13 cellular contexts compared by ENCODE assay signal in genomic region chr1:246971969-246972368, GRCh38.
"Had no signal": no experiment of that assay in that cellular context is flagged by ENCODE, and none has a peak within 500 bp of the region (broad histone marks: within the 10 kb centered on the region; RNA-seq: fewer than 3 reads in every experiment).

No MANE protein-coding gene starts in this region.

- DNase-seq: MV-4-11, NCI-H1048, NCI-H1105, NCI-H1436 treated with DMSO at 0.1 percent for 48 hours, NCI-H187 treated with DMSO at 0.1 percent for 48 hours, NCI-H446 treated with DMSO at 0.1 percent for 48 hours, NCI-H510A treated with DMSO at 0.1 percent for 48 hours had no signal

- H3K27me3 ChIP-seq: SJCRH30 had no signal

- FAIRE-seq: HTR-8/SVneo had no signal

- H3K27ac ChIP-seq: HL-60, RWPE1, SJCRH30 had no signal

- H3K4me1 ChIP-seq: SJCRH30 had no signal

- ATAC-seq: PC-3, SK-N-SH treated with all-trans-retinoic acid at 6 μM for 48 hours had no signal

- H3K4me3 ChIP-seq: SJCRH30 had no signal
